32 cellular contexts compared by ENCODE assay signal in the genomic region with DNA sequence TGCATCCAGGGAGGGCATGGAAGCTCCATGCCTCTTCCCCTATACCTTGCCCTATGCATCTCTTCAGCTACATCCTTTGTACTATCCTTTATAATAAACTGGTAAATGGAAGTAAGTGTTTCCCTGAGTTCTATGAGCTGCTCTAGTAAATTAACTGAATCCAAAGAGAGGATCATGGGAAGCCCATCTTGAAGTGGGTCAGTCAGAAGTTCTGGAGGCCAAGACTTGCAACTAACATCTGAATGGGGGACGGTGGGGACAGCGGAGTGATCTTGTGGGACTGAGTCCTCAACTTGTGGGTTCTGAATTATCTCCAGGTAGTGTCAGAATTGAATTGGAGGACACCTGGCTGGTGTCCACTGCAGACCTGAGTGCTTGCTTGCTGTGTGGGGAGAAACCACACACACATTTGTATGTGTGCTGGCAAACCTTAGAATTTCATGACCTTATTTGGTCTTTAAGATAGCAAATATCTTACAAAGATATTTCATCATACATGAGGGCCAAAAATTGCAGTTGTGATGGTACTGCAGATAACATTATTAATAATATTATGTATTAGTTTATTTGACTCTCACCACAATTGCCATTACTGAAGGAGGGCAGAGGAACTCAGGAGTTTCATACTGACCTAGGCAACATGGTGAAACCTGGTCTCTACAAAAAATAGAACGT. TPM values are rescaled to one million over a fixed set of nuclear protein-coding genes. Genes with fewer than 3 reads are reported as not detected.
"Had no signal": no experiment of that assay in that cellular context is flagged by ENCODE, and none has a peak within 500 bp of the region (broad histone marks: within the 10 kb centered on the region; RNA-seq: fewer than 3 reads in every experiment).

No MANE protein-coding gene starts in this region.

- H3K36me3 ChIP-seq: colonic mucosa, gastroesophageal sphincter, WERI-Rb-1 had no signal

- H3K4me1 ChIP-seq: colonic mucosa had no signal

- H3K36me3 Mint-ChIP-seq: activated naive CD8-positive, alpha-beta T cell had no signal

- ATAC-seq: activated CD4-positive, CD25-positive, alpha-beta regulatory T cell treated with anti-CD3 and anti-CD28 coated beads, Interleukin-2, amount 50 U/mL, for 24 hours; activated CD8-positive, alpha-beta T cell treated with anti-CD3 and anti-CD28 coated beads for 36 hours; activated T-cell treated with anti-CD3 and anti-CD28 coated beads, Interleukin-2, amount 50 U/mL, for 4 hours; activated T-helper 17 cell treated with anti-CD3 and anti-CD28 coated beads, Interleukin-2, amount 50 U/mL, for 72 hours; body of pancreas; esophagus mucosa; gastroesophageal sphincter; T-helper 17 cell had no signal

- FAIRE-seq: endometrium, endothelial cell of umbilical vein had no signal

- H3K9me3 Mint-ChIP-seq: activated B cell treated with CpG ODN at 0.5 μM for 24 hours; activated CD8-positive, alpha-beta T cell treated with anti-CD3 and anti-CD28 coated beads for 36 hours; activated T-cell treated with anti-CD3 and anti-CD28 coated beads, Interleukin-2, amount 50 U/mL, for 4 hours; activated T-helper 17 cell treated with anti-CD3 and anti-CD28 coated beads, Interleukin-2, amount 50 U/mL, for 72 hours; T-helper 2 cell treated with Interferon-gamma antibody and Interleukin-4, amounts not matched to agents 5 μg/mL and 100 μg/mL, for 36 hours had no signal

- H3K4me3 ChIP-seq: body of pancreas, colonic mucosa, gastroesophageal sphincter had no signal

- DNase-seq: activated B cell treated with CpG ODN at 0.5 μM for 24 hours; activated CD4-positive, alpha-beta T cell treated with anti-CD3 and anti-CD28 coated beads for 48 hours; activated CD4-positive, alpha-beta T cell treated with anti-CD3 and anti-CD28 coated beads, Interleukin-2, amount 50 U/mL, for 1 hour; activated CD4-positive, alpha-beta T cell treated with anti-CD3 and anti-CD28 coated beads, Interleukin-2, amount 50 U/mL, for 48 hours; activated CD8-positive, alpha-beta memory T cell treated with anti-CD3 and anti-CD28 coated beads for 24 hours; activated CD8-positive, alpha-beta T cell treated with anti-CD3 and anti-CD28 coated beads for 36 hours; activated effector memory CD4-positive, alpha-beta T cell treated with Interleukin-2 at 50 U/mL for 16 hours; activated gamma-delta T cell treated with Interleukin-2 at 50 U/mL for 16 hours; activated naive CD4-positive, alpha-beta T cell treated with anti-CD3 and anti-CD28 coated beads, Interleukin-2, amount 50 U/mL, for 16 hours; activated naive CD4-positive, alpha-beta T cell treated with Interleukin-2 at 50 U/mL for 16 hours; activated T-cell treated with anti-CD3 and anti-CD28 coated beads, Interleukin-2, amount 50 U/mL, for 4 hours; amygdala; aorta; body of pancreas; caudate nucleus; colonic mucosa; effector CD8-positive, alpha-beta T cell; foreskin melanocyte; T-helper 1 cell; T-helper 17 cell; T1000; WERI-Rb-1 had no signal

- H3K27ac ChIP-seq: body of pancreas, colonic mucosa, epithelial cell of prostate, gastroesophageal sphincter had no signal

- H3K4me3 Mint-ChIP-seq: activated B cell treated with CpG ODN at 0.5 μM for 24 hours; activated CD8-positive, alpha-beta T cell treated with anti-CD3 and anti-CD28 coated beads for 36 hours; activated naive CD8-positive, alpha-beta T cell; activated T-cell treated with anti-CD3 and anti-CD28 coated beads, Interleukin-2, amount 50 U/mL, for 4 hours; activated T-helper 17 cell treated with anti-CD3 and anti-CD28 coated beads, Interleukin-2, amount 50 U/mL, for 72 hours; T-helper 17 cell; T-helper 2 cell treated with Interferon-gamma antibody and Interleukin-4, amounts not matched to agents 5 μg/mL and 100 μg/mL, for 36 hours had no signal

- H3K27ac Mint-ChIP-seq: activated B cell treated with CpG ODN at 0.5 μM for 24 hours; activated CD8-positive, alpha-beta T cell treated with anti-CD3 and anti-CD28 coated beads for 36 hours; activated naive CD8-positive, alpha-beta T cell; activated T-helper 17 cell treated with anti-CD3 and anti-CD28 coated beads, Interleukin-2, amount 50 U/mL, for 72 hours; T-helper 17 cell; T-helper 2 cell treated with Interferon-gamma antibody and Interleukin-4, amounts not matched to agents 5 μg/mL and 100 μg/mL, for 36 hours had no signal

- H3K27me3 ChIP-seq: body of pancreas, colonic mucosa, gastroesophageal sphincter had no signal

- H3K9me3 ChIP-seq: body of pancreas, colonic mucosa, gastroesophageal sphincter had no signal

RNA-seq across cellular contexts. Expression of a gene that starts 32.2 kb away (rescaled TPM):
- polyA plus RNA-seq: adipose tissue, aorta, endothelial cell of umbilical vein had no signal
